8 cellular contexts compared by ENCODE assay signal in the genomic region with DNA sequence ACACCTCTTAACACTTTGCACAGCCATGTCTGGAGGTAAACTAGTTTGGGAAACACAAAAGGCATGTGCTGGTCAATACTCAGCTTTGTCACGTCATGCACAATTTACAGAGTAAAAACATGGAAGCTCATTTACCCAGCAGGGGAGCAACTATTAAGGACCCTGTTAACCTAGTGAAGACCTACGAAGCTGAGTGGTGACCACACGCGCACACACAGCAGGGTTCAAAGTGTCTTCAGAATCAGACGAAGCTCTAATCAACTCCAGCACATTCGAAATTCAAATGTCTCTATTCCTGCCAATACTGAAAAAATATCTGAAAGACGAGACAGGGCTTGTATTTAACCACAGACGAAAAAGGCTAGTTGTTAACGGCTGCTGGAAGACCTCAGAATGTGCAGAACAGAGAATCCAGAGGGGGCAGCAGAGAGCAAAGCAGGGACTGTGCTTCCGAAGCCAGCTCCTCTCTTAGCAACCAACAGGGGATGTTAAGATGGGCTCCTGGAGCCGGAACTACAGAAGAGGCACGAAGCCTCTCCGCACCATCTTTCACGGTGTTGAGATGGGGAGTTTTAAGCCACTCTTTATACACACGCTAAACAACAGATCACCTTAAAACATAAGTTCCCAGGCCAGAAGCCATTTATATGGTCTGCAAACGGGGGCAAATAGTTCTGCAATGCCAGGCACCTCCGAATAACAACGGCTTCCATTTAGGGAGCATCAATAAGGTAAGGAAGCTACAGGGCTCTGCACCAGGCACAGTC. TPM values are rescaled to one million over a fixed set of nuclear protein-coding genes. Genes with fewer than 3 reads are reported as not detected.
DNase-seq lines count a peak whose midpoint lies in the region; ATAC-seq and TF ChIP-seq lines count a peak whose summit lies in the region.

No MANE protein-coding gene starts in this region.

- H3K9me3 Mint-ChIP-seq in naive B cell: no peaks in the 10 kb centered on the region

- H3K27ac ChIP-seq in esophagus squamous epithelium: peak overlapping the region in 3 of 4 donors; percentile 36 to 62 (median 39)

- no peaks in the 10 kb centered on the region for H3K27me3 ChIP-seq in esophagus squamous epithelium

- H3K4me1 ChIP-seq in esophagus squamous epithelium: peaks cover 7 to 61% (median 13%) of the 10 kb centered on the region in 3 donors

- peaks cover 18 to 30% (median 23%) of the 10 kb centered on the region in 3 donors for H3K27me3 Mint-ChIP-seq in naive B cell

- ATAC-seq in GM21526 (IDR thresholded peaks at IDR 0.05; ENCODE audit: low FRiP score, unreplicated experiment) (peak; percentile 83), naive B cell (ENCODE audit: low read depth in 2 of 2) (peak; percentile 99)

- H3K36me3 Mint-ChIP-seq in naive B cell: no peaks in the 10 kb centered on the region

- 13 to 15% methylated on average over 15 to 18 of the region's 18 CpGs for WGBS in esophagus squamous epithelium, 2 donors

- peaks cover 5 to 14% (median 12%) of the 10 kb centered on the region in 3 donors for H3K4me1 Mint-ChIP-seq in naive B cell

- no peaks in the 10 kb centered on the region for H3K36me3 ChIP-seq in esophagus squamous epithelium

- peak overlapping the region in 2 of 6 donors; percentile 15 to 47 for H3K27ac Mint-ChIP-seq in naive B cell

- intact Hi-C loops in esophagus squamous epithelium (cut with DNase I): no loop called here

- no peak for TF ChIP-seq POLR2A in esophagus squamous epithelium (IDR thresholded peaks at IDR 0.05)

- H3K9me3 ChIP-seq in esophagus squamous epithelium: no peaks in the 10 kb centered on the region

- TF ChIP-seq CTCF in esophagus squamous epithelium (IDR thresholded peaks at IDR 0.05): peak; percentile 75 to 95 (median 88)

- H3K4me3 Mint-ChIP-seq in naive B cell: peak overlapping the region in 6 of 8 donors; percentile 28 to 82 (median 68)

- DNase-seq in COLO668 (lab: John Stamatoyannopoulos, UW; ENCODE audit: unreplicated experiment) (peak; percentile 70), OCI-M2 (lab: John Stamatoyannopoulos, UW; ENCODE audit: unreplicated experiment) (peak; percentile 12), esophagus squamous epithelium (lab: John Stamatoyannopoulos, UW) (no peak), naive B cell (peak; percentile 69)
- DNase-seq in Jurkat, Clone E6-1 (ENCODE audit: low read depth, low spot score): peak; percentile 92
- peak; percentile 66 for DNase-seq in activated T-cell treated with anti-CD3 and anti-CD28 coated beads, Interleukin-2, amount 50 U/mL, for 1 hour
- peak; percentile 53 to 66 for DNase-seq in stimulated activated CD8-positive, alpha-beta memory T cell treated with anti-CD3 and anti-CD28 coated beads, Interleukin-7, amount 100 ng/mL, for 4 hours (ENCODE audit: low read depth in 2 of 2)

- H3K4me3 ChIP-seq in Jurkat, Clone E6-1 (ENCODE audit: low read length): peak overlapping the region; percentile 56
- H3K4me3 ChIP-seq in esophagus squamous epithelium: peak overlapping the region in 1 of 4 donors; percentile 36

RNA-seq across cellular contexts. Expression of a gene that starts 45.7 kb away (rescaled TPM):
- 5.2 TPM for polyA plus RNA-seq in Jurkat, Clone E6-1 (2012; ENCODE audit: insufficient read depth, insufficient read length)
- total RNA-seq in esophagus squamous epithelium: 10 to 100 TPM; 13.7 to 24.0 (median 15.8) TPM
- under 1 TPM in 1 of 6 donors, not detected in 5; 0.20 TPM for polyA plus RNA-seq in naive B cell (ENCODE audit: low read depth in 6 of 6)

RNA-seq across cellular contexts. Expression of a gene that starts 46.4 kb away (rescaled TPM):
- 103 TPM for polyA plus RNA-seq in Jurkat, Clone E6-1 (2012; ENCODE audit: insufficient read depth, insufficient read length)
- total RNA-seq in esophagus squamous epithelium: 10 to 100 TPM in 2 of 4 donors, 1 to 10 TPM in 2; 4.0 to 19.6 (median 8.9) TPM
- 10 to 100 TPM; 17.0 to 24.3 (median 19.1) TPM for polyA plus RNA-seq in naive B cell (ENCODE audit: low read depth in 6 of 6)
